ENCODE assay signal across 8 cellular contexts in the genomic region with DNA sequence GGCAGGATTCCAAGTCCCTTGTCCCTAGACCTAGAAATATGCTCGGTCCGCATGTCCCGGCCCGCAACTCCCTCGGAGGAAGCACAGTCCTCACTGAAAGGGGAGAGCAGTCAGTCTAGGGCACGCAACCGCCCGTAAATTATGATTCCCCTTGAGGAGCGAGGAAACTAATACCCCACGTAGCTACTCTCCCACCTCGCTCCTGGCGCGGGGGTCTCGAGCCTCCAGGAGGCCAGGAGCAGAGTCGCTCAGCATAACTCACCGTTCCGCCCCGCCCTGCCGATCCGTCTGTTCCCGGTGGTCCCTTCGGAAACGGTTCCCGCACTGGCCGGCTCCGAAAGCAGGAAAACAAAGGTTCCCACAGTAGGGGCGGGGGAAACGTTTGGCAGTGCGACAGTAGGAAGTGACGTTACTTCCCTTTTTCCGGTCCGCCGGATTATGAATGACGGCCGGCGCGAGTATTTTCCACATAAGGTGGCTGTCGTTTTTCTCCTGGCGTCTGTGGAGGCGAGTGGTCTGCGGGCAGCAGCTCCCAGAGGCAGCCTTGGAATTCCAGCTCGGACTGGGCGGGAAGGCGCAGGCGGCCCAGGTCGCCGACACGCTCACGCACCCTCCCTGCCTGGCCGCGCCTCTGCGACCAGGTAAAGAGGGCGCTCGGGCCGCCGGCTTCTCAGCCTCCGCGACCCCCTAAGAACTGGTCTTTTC. TPM values are rescaled to one million over a fixed set of nuclear protein-coding genes. Genes with fewer than 3 reads are reported as not detected.
DNase-seq lines count a peak whose midpoint lies in the region; ATAC-seq and TF ChIP-seq lines count a peak whose summit lies in the region.

A gene with protein sequence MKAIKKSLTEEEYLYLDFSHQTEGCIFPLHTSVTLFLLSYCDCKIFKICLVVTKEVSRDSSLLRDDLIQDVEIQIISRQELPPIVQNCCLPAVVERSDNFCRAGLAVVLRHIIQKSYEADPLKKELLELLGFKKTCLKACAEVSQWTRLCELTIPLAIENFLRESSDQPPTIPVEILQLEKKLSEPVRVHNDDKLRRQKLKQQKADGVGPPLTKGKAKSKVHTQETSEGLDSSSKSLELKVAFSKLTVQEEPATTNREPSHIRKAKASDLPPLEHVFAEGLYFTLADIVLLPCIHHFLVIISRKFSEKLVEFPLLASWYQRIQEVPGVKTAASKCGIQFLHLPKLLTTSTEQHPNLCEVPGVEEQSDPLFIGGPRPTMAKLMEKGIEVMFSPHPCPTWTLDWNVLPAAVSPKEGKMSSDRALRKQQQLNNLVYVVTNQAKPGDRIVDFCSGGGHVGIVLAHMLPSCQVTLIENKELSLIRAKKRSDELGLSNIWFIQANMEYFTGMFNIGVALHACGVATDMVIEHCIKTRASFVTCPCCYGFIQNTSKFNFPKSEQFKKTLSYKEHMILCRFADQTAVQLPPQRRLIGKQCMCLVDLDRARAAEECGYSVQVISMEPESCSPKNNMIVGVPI (plus strand): TSS at position 409 of the 705 bp plus-strand sequence. CDS start 8,830 bp downstream, outside the sequence.
A gene with protein sequence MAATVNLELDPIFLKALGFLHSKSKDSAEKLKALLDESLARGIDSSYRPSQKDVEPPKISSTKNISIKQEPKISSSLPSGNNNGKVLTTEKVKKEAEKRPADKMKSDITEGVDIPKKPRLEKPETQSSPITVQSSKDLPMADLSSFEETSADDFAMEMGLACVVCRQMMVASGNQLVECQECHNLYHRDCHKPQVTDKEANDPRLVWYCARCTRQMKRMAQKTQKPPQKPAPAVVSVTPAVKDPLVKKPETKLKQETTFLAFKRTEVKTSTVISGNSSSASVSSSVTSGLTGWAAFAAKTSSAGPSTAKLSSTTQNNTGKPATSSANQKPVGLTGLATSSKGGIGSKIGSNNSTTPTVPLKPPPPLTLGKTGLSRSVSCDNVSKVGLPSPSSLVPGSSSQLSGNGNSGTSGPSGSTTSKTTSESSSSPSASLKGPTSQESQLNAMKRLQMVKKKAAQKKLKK (minus strand): TSS at position 314 of the 705 bp plus-strand sequence. CDS start 8,684 bp downstream, outside the sequence.

- DNase-seq in NCI-H2029 (lab: John Stamatoyannopoulos, UW) = peak; percentile 92
- DNase-seq in T-helper 22 cell (ENCODE audit: low read depth) = peak; percentile 74
- peak; percentile 89 for DNase-seq in astrocyte of the cerebellum (ENCODE audit: low read depth)
- DNase-seq in hepatic stellate cell (ENCODE audit: low spot score) = peak; percentile 82
- peak; percentile 94 to 96 for DNase-seq in aorta

- H3K4me3 ChIP-seq in astrocyte of the cerebellum (ENCODE audit: low read depth, low read length) (peak within 1 kb of the TSS; percentile 85), rectal smooth muscle tissue (ENCODE audit: low read length) (peak within 1 kb of the TSS; percentile 96), aorta (ENCODE audit: low read length in 2 of 2) (peak within 1 kb of the TSS; percentile 72 to 82)

- H3K27me3 ChIP-seq in rectal smooth muscle tissue (ENCODE audit: control insufficient read depth, insufficient read depth, low read length) (no peaks in the 10 kb centered on the region), aorta (ENCODE audit: control insufficient read depth in 1 of 2, insufficient read depth in 2 of 2, low read length in 1 of 2) (no peaks in the 10 kb centered on the region)

- in situ Hi-C loops in astrocyte of the cerebellum (cut with HindIII; ENCODE audit: low sequenced_read_pairs) = no loop called here

- H3K27ac ChIP-seq in rectal smooth muscle tissue (ENCODE audit: low read depth, low read length) = peak within 1 kb of the TSS; percentile 88
- peak within 1 kb of the TSS in 1 of 2 donors; percentile 43 for H3K27ac ChIP-seq in aorta (ENCODE audit: low read depth in 1 of 2, low read length in 2 of 2)

- WGBS in aorta, 2 donors = 0% methylated on average over 58 of the region's 58 CpGs

- no peaks in the 10 kb centered on the region for H3K9me3 ChIP-seq in aorta (ENCODE audit: control insufficient read depth, low read length)

- ATAC-seq in GM18505 (IDR thresholded peaks at IDR 0.05; ENCODE audit: unreplicated experiment) (peak; percentile 78), HG02973 (IDR thresholded peaks at IDR 0.05; ENCODE audit: unreplicated experiment) (peak; percentile 80), aorta (ENCODE audit: low FRiP score) (peak; percentile 98)

- no peak for TF ChIP-seq CTCF in astrocyte of the cerebellum (IDR thresholded peaks at IDR 0.05; ENCODE audit: low read depth, low read length, missing control alignments)

- H3K36me3 ChIP-seq in rectal smooth muscle tissue (ENCODE audit: control insufficient read depth, insufficient read depth, low read length) (no peaks in the 10 kb centered on the region), aorta (ENCODE audit: control insufficient read depth in 1 of 2, insufficient read depth in 2 of 2, low read length in 1 of 2) (no peaks in the 10 kb centered on the region)

- H3K4me1 ChIP-seq in rectal smooth muscle tissue (ENCODE audit: control insufficient read depth, insufficient read depth, low read length) (peaks cover 8% of the 10 kb centered on the region), aorta (ENCODE audit: control insufficient read depth in 1 of 2, insufficient read depth in 2 of 2, low read length in 2 of 2) (peaks cover 0 to 3% of the 10 kb centered on the region in 2 donors)

- intact Hi-C loops in aorta (cut with DNase I) = loop anchor here in 1 of 2 donors (2.0 kb wide), 1 partner anchor 188 kb away; no protein-coding TSS in a partner anchor

- TF ChIP-seq POLR2A in GM18505 (IDR thresholded peaks at IDR 0.05; ENCODE audit: borderline replicate concordance, extremely low read depth, insufficient read depth, insufficient read length) = peak; percentile 88

- H3K9ac ChIP-seq in rectal smooth muscle tissue (ENCODE audit: low read length) = peak within 1 kb of the TSS; percentile 84

RNA-seq across cellular contexts. Expression of the first gene that starts in this region (rescaled TPM):
- total RNA-seq in aorta = 1 to 10 TPM; 8.2 to 8.4 TPM
- 1 to 10 TPM; 1.8 to 4.2 TPM for polyA plus RNA-seq in aorta

RNA-seq across cellular contexts. Expression of the second gene that starts in this region (rescaled TPM):
- total RNA-seq in aorta = 10 to 100 TPM; 19.2 to 21.4 TPM
- 10 to 100 TPM; 12.4 to 21.0 TPM for polyA plus RNA-seq in aorta
